30 cellular contexts compared by ENCODE assay signal in the genomic region with DNA sequence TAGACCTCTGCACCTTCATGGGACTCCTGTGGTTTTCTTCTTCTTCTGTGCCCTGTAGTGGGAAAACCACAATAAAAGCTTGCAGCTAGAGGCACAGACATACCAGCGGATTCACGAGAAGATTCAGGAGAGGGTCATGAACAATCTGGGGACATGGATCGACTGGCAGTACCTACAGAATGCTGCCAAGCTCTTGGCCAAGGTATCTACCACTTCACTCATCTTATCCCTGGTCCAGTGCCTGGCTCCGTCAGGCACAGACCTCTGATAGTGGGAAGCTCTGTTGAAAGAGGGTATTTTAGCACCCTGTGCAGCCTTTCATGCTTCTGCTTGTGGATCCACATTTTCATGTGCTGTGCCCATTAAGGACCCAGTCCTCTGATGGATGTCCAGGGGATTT.
"Had no signal": no experiment of that assay in that cellular context is flagged by ENCODE, and none has a peak within 500 bp of the region (broad histone marks: within the 10 kb centered on the region; RNA-seq: fewer than 3 reads in every experiment).

No MANE protein-coding gene starts in this region.

- ATAC-seq: lower lobe of right lung, natural killer cell, psoas muscle, sciatic nerve, upper lobe of right lung had no signal

- H3K36me3 ChIP-seq: neural progenitor cell had no signal

- H3K9me3 ChIP-seq: lower lobe of right lung, neutrophil, psoas muscle, suprapubic skin, thoracic aorta, tibial artery, upper lobe of right lung had no signal

- H3K27ac ChIP-seq: lower lobe of right lung, neural progenitor cell, neutrophil, parathyroid adenoma, psoas muscle, skin epidermis, suprapubic skin, thoracic aorta, tibial artery, upper lobe of right lung had no signal

- FAIRE-seq: islet of Langerhans, kidney, urothelium cell line had no signal

- H3K27me3 Mint-ChIP-seq: naive B cell; stimulated activated naive CD8-positive, alpha-beta T cell treated with anti-CD3 and anti-CD28 coated beads, Interleukin-15, Interleukin-2, amounts not matched to agents 100 ng/mL and 50 ng/mL, for 24 hours had no signal

- H3K4me1 ChIP-seq: lower lobe of right lung, neural progenitor cell, parathyroid adenoma, psoas muscle, tibial artery, upper lobe of right lung had no signal

- H3K4me3 Mint-ChIP-seq: immature natural killer cell; mesothelial cell of epicardium; naive B cell; natural killer cell; nephron progenitor cell; neural progenitor cell; stimulated activated naive CD8-positive, alpha-beta T cell treated with anti-CD3 and anti-CD28 coated beads, Interleukin-15, Interleukin-2, amounts not matched to agents 100 ng/mL and 50 ng/mL, for 24 hours had no signal

- H3K27ac Mint-ChIP-seq: immature natural killer cell; mesothelial cell of epicardium; natural killer cell; nephron progenitor cell; neural progenitor cell; stimulated activated naive CD8-positive, alpha-beta T cell treated with anti-CD3 and anti-CD28 coated beads, Interleukin-15, Interleukin-2, amounts not matched to agents 100 ng/mL and 50 ng/mL, for 24 hours had no signal

- H3K4me1 Mint-ChIP-seq: immature natural killer cell, mesothelial cell of epicardium, naive B cell, natural killer cell, nephron progenitor cell, neural progenitor cell had no signal

- DNase-seq: hypothalamus; immature natural killer cell; kidney; lower lobe of right lung; mammary epithelial cell; mesenchymal stem cell; naive B cell; natural killer cell; nephron progenitor cell; occipital lobe; psoas muscle; stimulated activated CD4-positive, alpha-beta T cell treated with anti-CD3 and anti-CD28 coated beads, Interleukin-12 subunit alpha, Interleukin-12 subunit beta, amount 100 ng/mL, for 4 hours; stimulated activated CD4-positive, alpha-beta T cell treated with anti-CD3 and anti-CD28 coated beads, Interleukin-15, amount 100 ng/mL, for 24 hours; stimulated activated CD4-positive, alpha-beta T cell treated with anti-CD3 and anti-CD28 coated beads, Interleukin-2, amount 100 ng/mL, for 24 hours; stimulated activated CD4-positive, alpha-beta T cell treated with anti-CD3 and anti-CD28 coated beads, Interleukin-4, amount 100 ng/mL, for 1 hour; stimulated activated naive CD4-positive, alpha-beta T cell; tibial artery; trophoblast cell; upper lobe of right lung had no signal

- H3K4me3 ChIP-seq: lower lobe of right lung, neural progenitor cell, psoas muscle, skin epidermis, suprapubic skin, thoracic aorta, tibial artery, upper lobe of right lung had no signal

- H3K9me3 Mint-ChIP-seq: immature natural killer cell; mesothelial cell of epicardium; naive B cell; natural killer cell; nephron progenitor cell; neural progenitor cell; stimulated activated naive CD8-positive, alpha-beta T cell treated with anti-CD3 and anti-CD28 coated beads, Interleukin-15, Interleukin-2, amounts not matched to agents 100 ng/mL and 50 ng/mL, for 24 hours had no signal

- H3K27me3 ChIP-seq: neural progenitor cell, neutrophil, suprapubic skin, tibial artery, upper lobe of right lung had no signal
